In genomic region chr17:58334661-58335060, GRCh38 we compare ENCODE assay signal across 9 cellular contexts. TPM values are rescaled to one million over a fixed set of nuclear protein-coding genes. Genes with fewer than 3 reads are reported as not detected.
A peak's percentile ranks its signal among the peaks of the same experiment; 100 is the strongest.
DNase-seq lines count a peak whose midpoint lies in the region; TF ChIP-seq lines count a peak whose summit lies in the region.
"Had no signal": no experiment of that assay in that cellular context is flagged by ENCODE, and none has a peak within 500 bp of the region (broad histone marks: within the 10 kb centered on the region; RNA-seq: fewer than 3 reads in every experiment).

No MANE protein-coding gene starts in this region.

- H4K20me1 ChIP-seq in Karpas-422 (ENCODE audit: insufficient read depth, low read depth, low read length) = peaks cover 17% of the 10 kb centered on the region; the same call in 1 of the 2 replicates

- peak overlapping the region; percentile 100 for H3K27ac ChIP-seq in Karpas-422 (ENCODE audit: low read length)
- H3K27ac ChIP-seq in trophoblast cell (ENCODE audit: low read depth, low read length) = no peak overlapping the region
- no peak overlapping the region for H3K27ac ChIP-seq in right atrium auricular region

- H3K4me3 ChIP-seq in GM06990 (replicated peaks; ENCODE audit: low read depth, low read length) (peak overlapping the region; percentile 92), Karpas-422 (ENCODE audit: low read length) (peak overlapping the region; percentile 88), trophoblast cell (ENCODE audit: low read depth, low read length) (no peak overlapping the region), right atrium auricular region (no peak overlapping the region)

- H3K79me2 ChIP-seq in Karpas-422 (ENCODE audit: low read length) (peaks cover 13% of the 10 kb centered on the region), trophoblast cell (ENCODE audit: control insufficient read depth, insufficient read depth, low read length, poor library complexity) (peaks cover 3% of the 10 kb centered on the region)

- H4K8ac ChIP-seq in trophoblast cell (ENCODE audit: low read depth, low read length) = no peak overlapping the region

- H3K9me3 ChIP-seq in Karpas-422 (ENCODE audit: low read length) (no peaks in the 10 kb centered on the region), trophoblast cell (ENCODE audit: insufficient read depth, low read depth, low read length) (no peaks in the 10 kb centered on the region), right atrium auricular region (no peaks in the 10 kb centered on the region)

- peaks cover 20% of the 10 kb centered on the region for H3K4me1 Mint-ChIP-seq in chondrocyte (ENCODE audit: low read depth)

- H2BK5ac ChIP-seq in trophoblast cell (ENCODE audit: low read depth, low read length, poor library complexity) = no peak overlapping the region

- no peak overlapping the region for H3K18ac ChIP-seq in trophoblast cell (ENCODE audit: low read length)

- no peak overlapping the region for H2BK120ac ChIP-seq in trophoblast cell (ENCODE audit: insufficient read depth, low read length, poor library complexity)

- H2BK12ac ChIP-seq in trophoblast cell (ENCODE audit: low read length) = no peak overlapping the region

- no peaks in the 10 kb centered on the region for H3K9me3 Mint-ChIP-seq in chondrocyte (ENCODE audit: low read depth)
- H3K9me3 Mint-ChIP-seq: neural crest cell had no signal

- no peak overlapping the region for H3K4ac ChIP-seq in trophoblast cell (ENCODE audit: low read depth, low read length)

- TF ChIP-seq CTCF in GM06990 (IDR thresholded peaks at IDR 0.05; ENCODE audit: insufficient read depth, low read length, poor library complexity, severe bottlenecking) (no peak), chondrocyte (IDR thresholded peaks at IDR 0.05) (no peak), right atrium auricular region (IDR thresholded peaks at IDR 0.05) (no peak)

- no peaks in the 10 kb centered on the region for H3K27me3 ChIP-seq in GM06990 (replicated peaks; ENCODE audit: control insufficient read depth, insufficient read depth, low read length)
- no peaks in the 10 kb centered on the region for H3K27me3 ChIP-seq in Karpas-422 (ENCODE audit: low read length)
- no peaks in the 10 kb centered on the region for H3K27me3 ChIP-seq in trophoblast cell (ENCODE audit: insufficient read depth, low read length)
- no peaks in the 10 kb centered on the region for H3K27me3 ChIP-seq in right atrium auricular region

- H3K79me1 ChIP-seq in trophoblast cell (ENCODE audit: low read length) = peaks cover 26% of the 10 kb centered on the region

- H3K4me1 ChIP-seq in Karpas-422 (ENCODE audit: low read length) (peaks cover 79% of the 10 kb centered on the region), trophoblast cell (ENCODE audit: control insufficient read depth in 1 of 2, insufficient read depth in 2 of 2, low read length in 2 of 2) (peaks cover 37 to 42% of the 10 kb centered on the region in 2 experiments), right atrium auricular region (peaks cover 0 to 20% of the 10 kb centered on the region in 2 donors)

- no peaks in the 10 kb centered on the region for H3K9me2 ChIP-seq in Karpas-422 (replicated peaks; ENCODE audit: insufficient read depth, low read length)

- H3K4me2 ChIP-seq in Karpas-422 (ENCODE audit: low read depth, low read length, poor library complexity, severe bottlenecking) = peak overlapping the region; percentile 92
- H3K4me2 ChIP-seq in trophoblast cell (ENCODE audit: low read length) = no peak overlapping the region

- H3K27ac Mint-ChIP-seq in chondrocyte (ENCODE audit: unreplicated experiment) = no peak overlapping the region

- peak overlapping the region; percentile 42 for H2AK5ac ChIP-seq in trophoblast cell (ENCODE audit: low read length)

- no peaks in the 10 kb centered on the region for H3K27me3 Mint-ChIP-seq in chondrocyte (ENCODE audit: low read depth)

- H2AFZ ChIP-seq in Karpas-422 (ENCODE audit: low read length) = no peak overlapping the region
- no peak overlapping the region for H2AFZ ChIP-seq in trophoblast cell (ENCODE audit: insufficient read depth, low read length, poor library complexity)

- no peak overlapping the region for H3K14ac ChIP-seq in trophoblast cell (ENCODE audit: low read length)

- no peak overlapping the region for H4K12ac ChIP-seq in trophoblast cell (ENCODE audit: low read depth, low read length)

- no peak overlapping the region for H3K4me3 Mint-ChIP-seq in chondrocyte (ENCODE audit: unreplicated experiment)
- H3K4me3 Mint-ChIP-seq: neural crest cell had no signal

- H3K23ac ChIP-seq in trophoblast cell (ENCODE audit: low read length) = no peak overlapping the region

- no CpG with 5 or more reads among the region's 9 CpGs for WGBS in trophoblast cell (ENCODE audit: extremely low coverage, insufficient coverage, insufficient read length)

- no peak overlapping the region for H4K91ac ChIP-seq in trophoblast cell (ENCODE audit: low read depth, low read length)

- H3K9ac ChIP-seq in Karpas-422 (ENCODE audit: low read length) (peak overlapping the region; percentile 98), trophoblast cell (ENCODE audit: low read length) (no peak overlapping the region)

- H3K36me3 ChIP-seq in GM06990 (ENCODE audit: control insufficient read depth, insufficient read depth, low read length) = peaks cover 14% of the 10 kb centered on the region
- peaks cover 22% of the 10 kb centered on the region for H3K36me3 ChIP-seq in Karpas-422 (ENCODE audit: insufficient read depth, low read length)
- H3K36me3 ChIP-seq in trophoblast cell (ENCODE audit: control insufficient read depth in 1 of 2, insufficient read depth in 2 of 2, low read length in 2 of 2) = no peaks in the 10 kb centered on the region
- no peaks in the 10 kb centered on the region for H3K36me3 ChIP-seq in right atrium auricular region

- H3K36me3 Mint-ChIP-seq in chondrocyte (ENCODE audit: low read depth) = no peaks in the 10 kb centered on the region

- peak; percentile 48 for DNase-seq in GM06990 (ENCODE audit: extremely low read depth, insufficient read length)
- DNase-seq in Karpas-422 = no peak
- peak; percentile 72 for DNase-seq in chondrocyte (ENCODE audit: low spot score)
- no peak for DNase-seq in trophoblast cell
- no peak for DNase-seq in right atrium auricular region (ENCODE audit: low spot score)
- no peak for DNase-seq in activated gamma-delta T cell treated with Interleukin-2 at 50 U/mL for 16 hours
- DNase-seq in retina = no peak
- DNase-seq: T1000 had no signal

RNA-seq across cellular contexts. Expression of gene TSPOAP1, which starts 6.1 kb away (rescaled TPM):
- total RNA-seq in Karpas-422 (2014; rRNA removed; shearing (Covaris generic); ENCODE audit: low replicate concordance) = 7.8 and 14.0 TPM in 2 replicates
- total RNA-seq in chondrocyte = 1.3 to 2.0 TPM in 2 of 3 replicates, not detected in the other
- 1.1 and 1.3 TPM in 2 replicates for polyA plus RNA-seq in trophoblast cell (2013)
- total RNA-seq in right atrium auricular region = 1 to 10 TPM; 6.1 to 8.5 TPM

RNA-seq across cellular contexts. Expression of gene SUPT4H1, which starts 17.3 kb away (rescaled TPM):
- total RNA-seq in Karpas-422 (2014; rRNA removed; shearing (Covaris generic); ENCODE audit: low replicate concordance) = 50.2 and 64.7 TPM in 2 replicates
- total RNA-seq in chondrocyte = 57.4 to 71.8 TPM (median 62.9 TPM) in 3 replicates
- polyA plus RNA-seq in trophoblast cell (2013) = 63.5 and 64.6 TPM in 2 replicates
- 10 to 100 TPM; 50.0 to 51.4 TPM for total RNA-seq in right atrium auricular region

RNA-seq across cellular contexts. Expression of gene MPO, which starts 53.9 kb away (rescaled TPM):
- not detected in 2 replicates for total RNA-seq in Karpas-422 (2014; rRNA removed; shearing (Covaris generic); ENCODE audit: low replicate concordance)
- not detected in 3 replicates for total RNA-seq in chondrocyte
- not detected in 2 replicates for polyA plus RNA-seq in trophoblast cell (2013)
- total RNA-seq in right atrium auricular region = under 1 TPM; 0.12 to 0.30 TPM
- total RNA-seq: neural crest cell had no signal

Comparison
In these comparisons a context has a peak if more than half of its experiments do, and no peak if none do; other contexts are left out.
1. DNase-seq: peak in GM06990 (single experiment) and chondrocyte (single experiment); none in Karpas-422 (single experiment), trophoblast cell (0 of 2), right atrium auricular region (single experiment), activated gamma-delta T cell treated with Interleukin-2 at 50 U/mL for 16 hours (single experiment) and retina (single experiment).
2. H3K4me3 ChIP-seq: peak in GM06990 (single experiment) and Karpas-422 (single experiment); none in trophoblast cell (single experiment) and right atrium auricular region (0 of 2).